Comparison of ENCODE assay signal across 1 cellular context in genomic region chr9:131601683-131602181, GRCh38.
A peak's percentile ranks its signal among the peaks of the same experiment; 100 is the strongest.
TF ChIP-seq lines count a peak whose summit lies in the region.

No MANE protein-coding gene starts in this region.

TF ChIP-seq in HepG2, 621 proteins besides CTCF, POLR2A, EP300 and RAD21 (continued from another document and continues in another):
- TF ChIP-seq ZNF318 (CRISPR knock-in tag; IDR thresholded peaks at IDR 0.05) (no peak), ZNF574 (CRISPR knock-in tag; IDR thresholded peaks at IDR 0.05) (peak; percentile 56; the same call in 1 of the 2 replicates), KLF9 (CRISPR knock-in tag; IDR thresholded peaks at IDR 0.05; ENCODE audit: low read depth) (0 out of 2 replicates have a peak, but pooled peaks have one; percentile 67), MED8 (CRISPR knock-in tag; IDR thresholded peaks at IDR 0.05; ENCODE audit: insufficient replicate concordance) (no peak), ZBTB8A (CRISPR knock-in tag; IDR thresholded peaks at IDR 0.05; ENCODE audit: borderline replicate concordance, low read depth) (no peak), ZNF234 (CRISPR knock-in tag; conservative IDR thresholded peaks at IDR 0.05) (no peak), MEF2D (CRISPR knock-in tag; IDR thresholded peaks at IDR 0.05) (no peak), CENPT (CRISPR knock-in tag; IDR thresholded peaks at IDR 0.05; ENCODE audit: low read depth) (no peak), ETV5 (CRISPR knock-in tag; IDR thresholded peaks at IDR 0.05; ENCODE audit: borderline replicate concordance) (peak; percentile 33; the same call in 1 of the 2 replicates), AGO1 (IDR thresholded peaks at IDR 0.05; ENCODE audit: low read depth, low read length, poor library complexity, severe bottlenecking) (no peak), KMT2B (CRISPR knock-in tag; IDR thresholded peaks at IDR 0.05) (no peak), KLF13 (CRISPR knock-in tag; IDR thresholded peaks at IDR 0.05) (no peak), HINFP (CRISPR knock-in tag; IDR thresholded peaks at IDR 0.05; ENCODE audit: low read depth) (0 out of 2 replicates have a peak, but pooled peaks have one; percentile 69), NFAT5 (CRISPR knock-in tag; IDR thresholded peaks at IDR 0.05) (no peak), AFF4 (CRISPR knock-in tag; IDR thresholded peaks at IDR 0.05) (no peak), ZNF331 (CRISPR knock-in tag; IDR thresholded peaks at IDR 0.05) (no peak), ZSCAN20 (CRISPR knock-in tag; IDR thresholded peaks at IDR 0.05; ENCODE audit: borderline replicate concordance) (0 out of 2 replicates have a peak, but pooled peaks have one; percentile 58), CBFB (CRISPR knock-in tag; IDR thresholded peaks at IDR 0.05) (no peak), ATF4 (CRISPR knock-in tag; IDR thresholded peaks at IDR 0.05) (no peak), MTF2 (CRISPR knock-in tag; IDR thresholded peaks at IDR 0.05; ENCODE audit: borderline replicate concordance) (no peak), HOXA7 (CRISPR knock-in tag; IDR thresholded peaks at IDR 0.05) (no peak), NBN (conservative IDR thresholded peaks at IDR 0.05) (no peak), ZNF431 (CRISPR knock-in tag; IDR thresholded peaks at IDR 0.05; ENCODE audit: borderline replicate concordance, low read depth) (no peak), ZNF12 (CRISPR knock-in tag; IDR thresholded peaks at IDR 0.05) (no peak), LRRFIP1 (CRISPR knock-in tag; conservative IDR thresholded peaks at IDR 0.05) (no peak)
